Comparison of ENCODE assay signal across 8 cellular contexts in genomic region chr6:93418448-93419303, GRCh38. TPM values are rescaled to one million over a fixed set of nuclear protein-coding genes. Genes with fewer than 3 reads are reported as not detected.
DNase-seq lines count a peak whose midpoint lies in the region; ATAC-seq and TF ChIP-seq lines count a peak whose summit lies in the region.

No MANE protein-coding gene starts in this region.

- POLR2A ChIA-PET in Panc1 (lab: Charles Lee) = interaction anchor here (0.6 kb wide), 2 partner anchors 17 to 293 kb away, joined by 4 to 5 read pairs; no protein-coding TSS in a partner anchor

- peak overlapping the region; percentile 10 for H3K18ac ChIP-seq in mesendoderm (ENCODE audit: low read length)

- CTCF ChIA-PET in Panc1 (lab: Charles Lee) = interaction anchor here (0.5 to 0.6 kb wide), 2 partner anchors 333 to 633 kb away, joined by 3 read pairs; no protein-coding TSS in a partner anchor

- WGBS in GM23248 (ENCODE audit: low coverage in 1 of 2, low lambda C conversion rate in 2 of 2, missing lambda C conversion rate in 2 of 2), 2 experiments = 5 to 8% methylated on average over 63 to 80 of the region's 88 CpGs
- WGBS in mesendoderm (ENCODE audit: extremely low coverage, insufficient coverage, low lambda C conversion rate) = no CpG with 5 or more reads among the region's 88 CpGs
- 1 to 2% methylated on average over 18 to 63 of the region's 88 CpGs for WGBS in testis, 2 donors

- no peaks in the 10 kb centered on the region for H3K9me2 ChIP-seq in GM23248 (ENCODE audit: insufficient read depth)

- H3K4me2 ChIP-seq in BLaER1 treated with 17β-estradiol and CSF1 and Interleukin-3, amounts not matched to agents 10 nM and 100 nM = peak overlapping the region; percentile 92 to 100 (median 98)
- H3K4me2 ChIP-seq in GM23248 (ENCODE audit: unreplicated experiment) (peak overlapping the region; percentile 60), mesendoderm (ENCODE audit: low read length) (peak overlapping the region; percentile 99)

- H3K56ac ChIP-seq in mesendoderm (ENCODE audit: low read length) = peak overlapping the region; percentile 88

- peak overlapping the region; percentile 75 for H2BK120ac ChIP-seq in mesendoderm (ENCODE audit: low read depth, low read length)

- peak overlapping the region; percentile 20 to 67 (median 51); a peak in 20 of 22 replicates for H3K9ac ChIP-seq in BLaER1 treated with 17β-estradiol and CSF1 and Interleukin-3, amounts not matched to agents 10 nM and 100 nM
- no peak overlapping the region for H3K9ac ChIP-seq in GM23248
- H3K9ac ChIP-seq in mesendoderm (ENCODE audit: low read length) = peak overlapping the region; percentile 78

- no peaks in the 10 kb centered on the region for H3K36me3 ChIP-seq in BLaER1 treated with 17β-estradiol and CSF1 and Interleukin-3, amounts not matched to agents 10 nM and 100 nM
- no peaks in the 10 kb centered on the region for H3K36me3 ChIP-seq in GM23248 (ENCODE audit: low read depth)
- no peaks in the 10 kb centered on the region; the same call in 1 of the 2 replicates for H3K36me3 ChIP-seq in Panc1 (ENCODE audit: control insufficient read depth, insufficient read depth, low read length)
- H3K36me3 ChIP-seq in mesendoderm (ENCODE audit: control insufficient read depth, insufficient read depth, low read length) = no peaks in the 10 kb centered on the region
- H3K36me3 ChIP-seq in testis (ENCODE audit: low read depth, missing control alignments) = no peaks in the 10 kb centered on the region

- no peaks in the 10 kb centered on the region for H3K36me3 Mint-ChIP-seq in effector memory CD8-positive, alpha-beta T cell (ENCODE audit: insufficient read depth)

- TF ChIP-seq CTCF in Panc1 (IDR thresholded peaks at IDR 0.05) = peak; percentile 41
- no peak for TF ChIP-seq CTCF in testis (IDR thresholded peaks at IDR 0.05)

- H3K27ac Mint-ChIP-seq in effector memory CD8-positive, alpha-beta T cell = no peak overlapping the region

- H3K79me1 ChIP-seq in mesendoderm (ENCODE audit: low read length) = no peaks in the 10 kb centered on the region

- ATAC-seq in Panc1 = peak; percentile 25
- ATAC-seq in effector memory CD8-positive, alpha-beta T cell (replicated peaks) = peak; percentile 19
- ATAC-seq in HG03045 (IDR thresholded peaks at IDR 0.05; ENCODE audit: unreplicated experiment) = no peak

- peak overlapping the region; percentile 61 for H2AFZ ChIP-seq in GM23248

- no peak overlapping the region for H3K4ac ChIP-seq in mesendoderm (ENCODE audit: low read depth, low read length)

- no peak overlapping the region for H4K8ac ChIP-seq in mesendoderm (ENCODE audit: low read depth, low read length)

- H4K5ac ChIP-seq in mesendoderm (ENCODE audit: low read length) = no peak overlapping the region

- intact Hi-C loops in Panc1 (cut with micrococcal nuclease; ENCODE audit: unreplicated experiment) = loop anchor here (10.0 kb wide), 1 partner anchor 374 kb away; no protein-coding TSS in a partner anchor
- intact Hi-C loops in testis (cut with DNase I; ENCODE audit: low total_unique reads) = no loop called here

- peaks cover 5 to 30% (median 19%) of the 10 kb centered on the region in 10 experiments; a peak in 18 of 20 replicates for H3K4me1 ChIP-seq in BLaER1 treated with 17β-estradiol and CSF1 and Interleukin-3, amounts not matched to agents 10 nM and 100 nM
- H3K4me1 ChIP-seq in GM23248 (ENCODE audit: insufficient read depth) = peaks cover 4% of the 10 kb centered on the region; the same call in 1 of the 2 replicates
- H3K4me1 ChIP-seq in Panc1 (ENCODE audit: control insufficient read depth, insufficient read depth, low read length) = peaks cover 5% of the 10 kb centered on the region; the same call in 1 of the 2 replicates
- no peaks in the 10 kb centered on the region for H3K4me1 ChIP-seq in mesendoderm (ENCODE audit: control insufficient read depth, low read depth, low read length)
- H3K4me1 ChIP-seq in testis = peaks cover 10% of the 10 kb centered on the region

- no peak overlapping the region; a peak in 1 of 22 replicates for H3K27ac ChIP-seq in BLaER1 treated with 17β-estradiol and CSF1 and Interleukin-3, amounts not matched to agents 10 nM and 100 nM
- no peak overlapping the region for H3K27ac ChIP-seq in GM23248
- H3K27ac ChIP-seq in Panc1 (ENCODE audit: low read length) = peak overlapping the region; percentile 71
- peak overlapping the region; percentile 54 for H3K27ac ChIP-seq in mesendoderm (ENCODE audit: low read depth, low read length)
- H3K27ac ChIP-seq in testis = peak overlapping the region; percentile 21 to 41

- no peak overlapping the region for H2BK5ac ChIP-seq in mesendoderm (ENCODE audit: low read length)

- no peaks in the 10 kb centered on the region for H3K9me3 ChIP-seq in BLaER1 treated with 17β-estradiol and CSF1 and Interleukin-3, amounts not matched to agents 10 nM and 100 nM (replicated peaks in 1 of 11)
- H3K9me3 ChIP-seq in GM23248 (ENCODE audit: low read depth) (no peaks in the 10 kb centered on the region), Panc1 (ENCODE audit: control insufficient read depth, insufficient read depth, low read depth, low read length) (no peaks in the 10 kb centered on the region), testis (no peaks in the 10 kb centered on the region)

- H3F3A ChIP-seq in GM23248 (ENCODE audit: insufficient read depth) = no peaks in the 10 kb centered on the region

- peak overlapping the region; percentile 59 to 73 (median 68) for H3K4me3 ChIP-seq in BLaER1 treated with 17β-estradiol and CSF1 and Interleukin-3, amounts not matched to agents 10 nM and 100 nM
- H3K4me3 ChIP-seq in GM23248 (peak overlapping the region; percentile 62), Panc1 (ENCODE audit: low read depth in 2 of 2, low read length in 2 of 2) (peak overlapping the region; percentile 67 to 76), mesendoderm (ENCODE audit: low read length) (peak overlapping the region; percentile 88), testis (peak overlapping the region; percentile 59 to 62)

- no peak for TF ChIP-seq POLR2A in testis (IDR thresholded peaks at IDR 0.05)

- in situ Hi-C loops in GM23248 (cut with MboI) = no loop called here
- in situ Hi-C loops in Panc1 (cut with HindIII; ENCODE audit: low pct_unique_long_range_greater_than_20kb, low sequenced_read_pairs) = no loop called here

- peaks cover 0 to 6% of the 10 kb centered on the region in 2 donors for H3K4me1 Mint-ChIP-seq in effector memory CD8-positive, alpha-beta T cell (ENCODE audit: low read depth in 2 of 2)

- H3K4me3 Mint-ChIP-seq in effector memory CD8-positive, alpha-beta T cell = peak overlapping the region; percentile 34 to 65

- H3K27me3 Mint-ChIP-seq in effector memory CD8-positive, alpha-beta T cell = peaks cover 24 to 30% of the 10 kb centered on the region in 2 donors

- peak; percentile 42 for DNase-seq in GM23248
- DNase-seq in Panc1 (ENCODE audit: low read depth, low spot score) = no peak
- no peak for DNase-seq in effector memory CD8-positive, alpha-beta T cell
- DNase-seq in mesendoderm = peak; percentile 75
- DNase-seq in testis = peak; percentile 60
- DNase-seq in NCI-H226 = no peak

- no peak overlapping the region for H2AK5ac ChIP-seq in mesendoderm (ENCODE audit: low read length)

- H3K9me3 Mint-ChIP-seq in effector memory CD8-positive, alpha-beta T cell = no peaks in the 10 kb centered on the region

- H3K27me3 ChIP-seq in BLaER1 treated with 17β-estradiol and CSF1 and Interleukin-3, amounts not matched to agents 10 nM and 100 nM = peaks cover 72 to 87% (median 78%) of the 10 kb centered on the region in 11 experiments
- H3K27me3 ChIP-seq in GM23248 (replicated peaks; ENCODE audit: insufficient read depth) (peaks cover 70% of the 10 kb centered on the region), Panc1 (ENCODE audit: control insufficient read depth, insufficient read depth, low read length) (peaks cover 6% of the 10 kb centered on the region), mesendoderm (ENCODE audit: insufficient read depth, low read length, poor library complexity) (no peaks in the 10 kb centered on the region), testis (no peaks in the 10 kb centered on the region)

- peaks cover 0 to 20% (median 10%) of the 10 kb centered on the region in 11 experiments; a peak in 8 of 22 replicates for H4K20me1 ChIP-seq in BLaER1 treated with 17β-estradiol and CSF1 and Interleukin-3, amounts not matched to agents 10 nM and 100 nM
- no peaks in the 10 kb centered on the region for H4K20me1 ChIP-seq in GM23248 (ENCODE audit: insufficient read depth)

- no peak overlapping the region for H2BK15ac ChIP-seq in mesendoderm (replicated peaks; ENCODE audit: low read depth)

- BruUV-seq in Panc1 (replicated peaks; lab: Mats Ljungman, UMichigan) = TSS peak; percentile 85

- H3K23ac ChIP-seq in mesendoderm (ENCODE audit: low read length) = no peak overlapping the region

- no peaks in the 10 kb centered on the region for H3K79me2 ChIP-seq in GM23248 (ENCODE audit: insufficient read depth)
- H3K79me2 ChIP-seq in mesendoderm (ENCODE audit: control insufficient read depth, insufficient read depth, low read length) = no peaks in the 10 kb centered on the region

RNA-seq across cellular contexts. Expression of gene EPHA7, which starts 0.7 kb away (rescaled TPM):
- not detected in 2 replicates for total RNA-seq in GM23248 (2014; rRNA removed; shearing (Covaris generic))
- not detected in 2 replicates for polyA plus RNA-seq in GM23248 (2016; fragmentation: Nextera tagmentation; extraction: Ambion mirVana)
- total RNA-seq in Panc1 (2021; ENCODE audit: unreplicated experiment) = 8.6 TPM
- polyA plus RNA-seq in Panc1 (2012; ENCODE audit: insufficient read length) = 4.6 TPM
- polyA plus RNA-seq in mesendoderm (2013, experiment 1 of 2) = 4.0 TPM
- polyA plus RNA-seq in mesendoderm (2013, experiment 2 of 2) = 3.9 TPM
- total RNA-seq in testis = 1 to 10 TPM; 4.8 to 7.2 TPM
- 3.4 TPM for polyA plus RNA-seq in testis (ENCODE audit: insufficient read depth, low read depth, low replicate concordance)

Comparison
In these comparisons a context has a peak if more than half of its experiments do, and no peak if none do; other contexts are left out.
1. H3K27ac ChIP-seq: peak in Panc1 (single experiment), mesendoderm (single experiment) and testis (2 of 2); none in BLaER1 treated with 17β-estradiol and CSF1 and Interleukin-3, amounts not matched to agents 10 nM and 100 nM (0 of 11) and GM23248 (single experiment).
2. DNase-seq: peak in GM23248 (single experiment), mesendoderm (single experiment) and testis (single experiment); none in Panc1 (single experiment), effector memory CD8-positive, alpha-beta T cell (0 of 3) and NCI-H226 (single experiment).
3. Peak in every context shown above with its lines, with median percentiles within 50 percentile points of each other: H3K4me2 ChIP-seq and H3K4me3 ChIP-seq.